2 cellular contexts compared by ENCODE assay signal in the genomic region with DNA sequence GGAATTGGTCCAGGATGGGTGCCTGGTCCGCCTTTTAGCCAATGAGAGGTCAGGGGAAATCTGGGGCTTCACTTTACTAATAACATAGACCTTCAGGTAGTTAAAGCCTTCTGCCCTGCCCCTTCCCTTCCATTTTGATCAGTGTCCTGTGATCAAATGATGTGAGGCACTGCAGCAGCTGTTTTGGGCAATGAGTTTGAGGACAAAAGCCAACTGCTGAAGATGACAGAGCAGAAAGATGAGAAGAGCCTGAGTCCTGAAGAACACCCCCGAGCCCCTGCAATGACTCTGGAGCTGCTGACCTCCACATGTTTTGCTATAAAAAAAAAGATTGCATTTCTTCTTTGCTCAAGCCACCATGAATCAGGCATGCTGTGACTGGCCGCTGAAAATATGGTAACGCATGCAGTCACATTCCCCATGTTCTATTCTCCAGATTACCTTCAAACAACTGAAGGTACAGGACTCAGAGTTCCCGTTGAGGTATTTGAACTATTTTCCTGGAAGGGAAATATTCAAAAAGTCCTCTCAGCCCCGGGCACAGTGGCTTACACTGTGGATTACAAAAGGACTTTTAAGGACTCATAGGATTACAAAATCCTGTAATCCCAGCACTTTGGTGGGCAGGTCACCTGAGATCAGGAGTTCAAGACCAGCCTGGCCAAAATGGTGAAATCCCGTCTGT.
TF ChIP-seq lines count a peak whose summit lies in the region.

No MANE protein-coding gene starts in this region.

TF ChIP-seq in A549, 52 proteins besides CTCF, POLR2A, EP300 and RAD21:
- TF ChIP-seq, protein P1, sequence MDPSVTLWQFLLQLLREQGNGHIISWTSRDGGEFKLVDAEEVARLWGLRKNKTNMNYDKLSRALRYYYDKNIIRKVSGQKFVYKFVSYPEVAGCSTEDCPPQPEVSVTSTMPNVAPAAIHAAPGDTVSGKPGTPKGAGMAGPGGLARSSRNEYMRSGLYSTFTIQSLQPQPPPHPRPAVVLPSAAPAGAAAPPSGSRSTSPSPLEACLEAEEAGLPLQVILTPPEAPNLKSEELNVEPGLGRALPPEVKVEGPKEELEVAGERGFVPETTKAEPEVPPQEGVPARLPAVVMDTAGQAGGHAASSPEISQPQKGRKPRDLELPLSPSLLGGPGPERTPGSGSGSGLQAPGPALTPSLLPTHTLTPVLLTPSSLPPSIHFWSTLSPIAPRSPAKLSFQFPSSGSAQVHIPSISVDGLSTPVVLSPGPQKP (IDR thresholded peaks at IDR 0.05; ENCODE audit: low read depth, low read length) = no peak
- TF ChIP-seq SREBF2 (IDR thresholded peaks at IDR 0.05) (no peak), NFE2L2 (conservative IDR thresholded peaks at IDR 0.05; ENCODE audit: low read length) (no peak), FOSL2 (IDR thresholded peaks at IDR 0.05) (no peak), FOSL2 (CRISPR knock-in tag; IDR thresholded peaks at IDR 0.05) (no peak), NR3C1 (IDR thresholded peaks at IDR 0.05) (no peak), RARB (CRISPR knock-in tag; IDR thresholded peaks at IDR 0.05) (no peak), CBX2 (IDR thresholded peaks at IDR 0.05; ENCODE audit: borderline replicate concordance, low read depth) (no peak), JUN (IDR thresholded peaks at IDR 0.05) (no peak), CHD2 (IDR thresholded peaks at IDR 0.05; ENCODE audit: low read length, partially characterized antibody) (no peak), RCOR1 (IDR thresholded peaks at IDR 0.05; ENCODE audit: low read depth, low read length) (no peak), MAZ (IDR thresholded peaks at IDR 0.05; ENCODE audit: borderline replicate concordance, low read depth, low read length) (no peak), PHF8 (IDR thresholded peaks at IDR 0.05; ENCODE audit: borderline replicate concordance, low read depth) (no peak), HDAC2 (IDR thresholded peaks at IDR 0.05) (no peak), CHD4 (IDR thresholded peaks at IDR 0.05; ENCODE audit: borderline replicate concordance) (no peak), MAFK (IDR thresholded peaks at IDR 0.05; ENCODE audit: partially characterized antibody) (no peak)
- TF ChIP-seq, protein P2, sequence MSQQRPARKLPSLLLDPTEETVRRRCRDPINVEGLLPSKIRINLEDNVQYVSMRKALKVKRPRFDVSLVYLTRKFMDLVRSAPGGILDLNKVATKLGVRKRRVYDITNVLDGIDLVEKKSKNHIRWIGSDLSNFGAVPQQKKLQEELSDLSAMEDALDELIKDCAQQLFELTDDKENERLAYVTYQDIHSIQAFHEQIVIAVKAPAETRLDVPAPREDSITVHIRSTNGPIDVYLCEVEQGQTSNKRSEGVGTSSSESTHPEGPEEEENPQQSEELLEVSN (IDR thresholded peaks at IDR 0.05; ENCODE audit: borderline replicate concordance, low read depth) = no peak
- TF ChIP-seq, protein P3, sequence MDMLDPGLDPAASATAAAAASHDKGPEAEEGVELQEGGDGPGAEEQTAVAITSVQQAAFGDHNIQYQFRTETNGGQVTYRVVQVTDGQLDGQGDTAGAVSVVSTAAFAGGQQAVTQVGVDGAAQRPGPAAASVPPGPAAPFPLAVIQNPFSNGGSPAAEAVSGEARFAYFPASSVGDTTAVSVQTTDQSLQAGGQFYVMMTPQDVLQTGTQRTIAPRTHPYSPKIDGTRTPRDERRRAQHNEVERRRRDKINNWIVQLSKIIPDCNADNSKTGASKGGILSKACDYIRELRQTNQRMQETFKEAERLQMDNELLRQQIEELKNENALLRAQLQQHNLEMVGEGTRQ (IDR thresholded peaks at IDR 0.05) = no peak
- TF ChIP-seq, protein P4, sequence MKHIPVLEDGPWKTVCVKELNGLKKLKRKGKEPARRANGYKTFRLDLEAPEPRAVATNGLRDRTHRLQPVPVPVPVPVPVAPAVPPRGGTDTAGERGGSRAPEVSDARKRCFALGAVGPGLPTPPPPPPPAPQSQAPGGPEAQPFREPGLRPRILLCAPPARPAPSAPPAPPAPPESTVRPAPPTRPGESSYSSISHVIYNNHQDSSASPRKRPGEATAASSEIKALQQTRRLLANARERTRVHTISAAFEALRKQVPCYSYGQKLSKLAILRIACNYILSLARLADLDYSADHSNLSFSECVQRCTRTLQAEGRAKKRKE (CRISPR knock-in tag; IDR thresholded peaks at IDR 0.05; ENCODE audit: low read depth) = no peak

TF ChIP-seq in H1, 55 proteins besides CTCF, POLR2A, EP300 and RAD21:
- TF ChIP-seq CHD2 (IDR thresholded peaks at IDR 0.05; ENCODE audit: low read length) = no peak
- TF ChIP-seq RXRA (IDR thresholded peaks at IDR 0.05; ENCODE audit: insufficient read depth, low read depth, low read length) = no peak
- TF ChIP-seq ZNF274 (IDR thresholded peaks at IDR 0.05; ENCODE audit: borderline replicate concordance, extremely low read depth, low read length) = no peak
- no peak for TF ChIP-seq MAFK (IDR thresholded peaks at IDR 0.05; ENCODE audit: low read depth, low read length)
- TF ChIP-seq, protein P5, sequence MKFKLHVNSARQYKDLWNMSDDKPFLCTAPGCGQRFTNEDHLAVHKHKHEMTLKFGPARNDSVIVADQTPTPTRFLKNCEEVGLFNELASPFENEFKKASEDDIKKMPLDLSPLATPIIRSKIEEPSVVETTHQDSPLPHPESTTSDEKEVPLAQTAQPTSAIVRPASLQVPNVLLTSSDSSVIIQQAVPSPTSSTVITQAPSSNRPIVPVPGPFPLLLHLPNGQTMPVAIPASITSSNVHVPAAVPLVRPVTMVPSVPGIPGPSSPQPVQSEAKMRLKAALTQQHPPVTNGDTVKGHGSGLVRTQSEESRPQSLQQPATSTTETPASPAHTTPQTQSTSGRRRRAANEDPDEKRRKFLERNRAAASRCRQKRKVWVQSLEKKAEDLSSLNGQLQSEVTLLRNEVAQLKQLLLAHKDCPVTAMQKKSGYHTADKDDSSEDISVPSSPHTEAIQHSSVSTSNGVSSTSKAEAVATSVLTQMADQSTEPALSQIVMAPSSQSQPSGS (IDR thresholded peaks at IDR 0.05; ENCODE audit: low read length) = no peak
- TF ChIP-seq SP1 (IDR thresholded peaks at IDR 0.05; ENCODE audit: low read depth, low read length) = no peak
- no peak for TF ChIP-seq NRF1 (IDR thresholded peaks at IDR 0.05; ENCODE audit: low read depth, low read length)
- TF ChIP-seq PHF8 (conservative IDR thresholded peaks at IDR 0.05; ENCODE audit: low read depth, low read length) = no peak
- no peak for TF ChIP-seq ASH2L (IDR thresholded peaks at IDR 0.05; ENCODE audit: low read length)
- no peak for TF ChIP-seq CBX8 (IDR thresholded peaks at IDR 0.05; ENCODE audit: borderline replicate concordance, low read depth, low read length)
- no peak for TF ChIP-seq SRF (IDR thresholded peaks at IDR 0.05; ENCODE audit: low read depth, low read length)
- TF ChIP-seq TEAD4 (IDR thresholded peaks at IDR 0.05; ENCODE audit: low read depth, low read length) = no peak
- TF ChIP-seq, protein P6, sequence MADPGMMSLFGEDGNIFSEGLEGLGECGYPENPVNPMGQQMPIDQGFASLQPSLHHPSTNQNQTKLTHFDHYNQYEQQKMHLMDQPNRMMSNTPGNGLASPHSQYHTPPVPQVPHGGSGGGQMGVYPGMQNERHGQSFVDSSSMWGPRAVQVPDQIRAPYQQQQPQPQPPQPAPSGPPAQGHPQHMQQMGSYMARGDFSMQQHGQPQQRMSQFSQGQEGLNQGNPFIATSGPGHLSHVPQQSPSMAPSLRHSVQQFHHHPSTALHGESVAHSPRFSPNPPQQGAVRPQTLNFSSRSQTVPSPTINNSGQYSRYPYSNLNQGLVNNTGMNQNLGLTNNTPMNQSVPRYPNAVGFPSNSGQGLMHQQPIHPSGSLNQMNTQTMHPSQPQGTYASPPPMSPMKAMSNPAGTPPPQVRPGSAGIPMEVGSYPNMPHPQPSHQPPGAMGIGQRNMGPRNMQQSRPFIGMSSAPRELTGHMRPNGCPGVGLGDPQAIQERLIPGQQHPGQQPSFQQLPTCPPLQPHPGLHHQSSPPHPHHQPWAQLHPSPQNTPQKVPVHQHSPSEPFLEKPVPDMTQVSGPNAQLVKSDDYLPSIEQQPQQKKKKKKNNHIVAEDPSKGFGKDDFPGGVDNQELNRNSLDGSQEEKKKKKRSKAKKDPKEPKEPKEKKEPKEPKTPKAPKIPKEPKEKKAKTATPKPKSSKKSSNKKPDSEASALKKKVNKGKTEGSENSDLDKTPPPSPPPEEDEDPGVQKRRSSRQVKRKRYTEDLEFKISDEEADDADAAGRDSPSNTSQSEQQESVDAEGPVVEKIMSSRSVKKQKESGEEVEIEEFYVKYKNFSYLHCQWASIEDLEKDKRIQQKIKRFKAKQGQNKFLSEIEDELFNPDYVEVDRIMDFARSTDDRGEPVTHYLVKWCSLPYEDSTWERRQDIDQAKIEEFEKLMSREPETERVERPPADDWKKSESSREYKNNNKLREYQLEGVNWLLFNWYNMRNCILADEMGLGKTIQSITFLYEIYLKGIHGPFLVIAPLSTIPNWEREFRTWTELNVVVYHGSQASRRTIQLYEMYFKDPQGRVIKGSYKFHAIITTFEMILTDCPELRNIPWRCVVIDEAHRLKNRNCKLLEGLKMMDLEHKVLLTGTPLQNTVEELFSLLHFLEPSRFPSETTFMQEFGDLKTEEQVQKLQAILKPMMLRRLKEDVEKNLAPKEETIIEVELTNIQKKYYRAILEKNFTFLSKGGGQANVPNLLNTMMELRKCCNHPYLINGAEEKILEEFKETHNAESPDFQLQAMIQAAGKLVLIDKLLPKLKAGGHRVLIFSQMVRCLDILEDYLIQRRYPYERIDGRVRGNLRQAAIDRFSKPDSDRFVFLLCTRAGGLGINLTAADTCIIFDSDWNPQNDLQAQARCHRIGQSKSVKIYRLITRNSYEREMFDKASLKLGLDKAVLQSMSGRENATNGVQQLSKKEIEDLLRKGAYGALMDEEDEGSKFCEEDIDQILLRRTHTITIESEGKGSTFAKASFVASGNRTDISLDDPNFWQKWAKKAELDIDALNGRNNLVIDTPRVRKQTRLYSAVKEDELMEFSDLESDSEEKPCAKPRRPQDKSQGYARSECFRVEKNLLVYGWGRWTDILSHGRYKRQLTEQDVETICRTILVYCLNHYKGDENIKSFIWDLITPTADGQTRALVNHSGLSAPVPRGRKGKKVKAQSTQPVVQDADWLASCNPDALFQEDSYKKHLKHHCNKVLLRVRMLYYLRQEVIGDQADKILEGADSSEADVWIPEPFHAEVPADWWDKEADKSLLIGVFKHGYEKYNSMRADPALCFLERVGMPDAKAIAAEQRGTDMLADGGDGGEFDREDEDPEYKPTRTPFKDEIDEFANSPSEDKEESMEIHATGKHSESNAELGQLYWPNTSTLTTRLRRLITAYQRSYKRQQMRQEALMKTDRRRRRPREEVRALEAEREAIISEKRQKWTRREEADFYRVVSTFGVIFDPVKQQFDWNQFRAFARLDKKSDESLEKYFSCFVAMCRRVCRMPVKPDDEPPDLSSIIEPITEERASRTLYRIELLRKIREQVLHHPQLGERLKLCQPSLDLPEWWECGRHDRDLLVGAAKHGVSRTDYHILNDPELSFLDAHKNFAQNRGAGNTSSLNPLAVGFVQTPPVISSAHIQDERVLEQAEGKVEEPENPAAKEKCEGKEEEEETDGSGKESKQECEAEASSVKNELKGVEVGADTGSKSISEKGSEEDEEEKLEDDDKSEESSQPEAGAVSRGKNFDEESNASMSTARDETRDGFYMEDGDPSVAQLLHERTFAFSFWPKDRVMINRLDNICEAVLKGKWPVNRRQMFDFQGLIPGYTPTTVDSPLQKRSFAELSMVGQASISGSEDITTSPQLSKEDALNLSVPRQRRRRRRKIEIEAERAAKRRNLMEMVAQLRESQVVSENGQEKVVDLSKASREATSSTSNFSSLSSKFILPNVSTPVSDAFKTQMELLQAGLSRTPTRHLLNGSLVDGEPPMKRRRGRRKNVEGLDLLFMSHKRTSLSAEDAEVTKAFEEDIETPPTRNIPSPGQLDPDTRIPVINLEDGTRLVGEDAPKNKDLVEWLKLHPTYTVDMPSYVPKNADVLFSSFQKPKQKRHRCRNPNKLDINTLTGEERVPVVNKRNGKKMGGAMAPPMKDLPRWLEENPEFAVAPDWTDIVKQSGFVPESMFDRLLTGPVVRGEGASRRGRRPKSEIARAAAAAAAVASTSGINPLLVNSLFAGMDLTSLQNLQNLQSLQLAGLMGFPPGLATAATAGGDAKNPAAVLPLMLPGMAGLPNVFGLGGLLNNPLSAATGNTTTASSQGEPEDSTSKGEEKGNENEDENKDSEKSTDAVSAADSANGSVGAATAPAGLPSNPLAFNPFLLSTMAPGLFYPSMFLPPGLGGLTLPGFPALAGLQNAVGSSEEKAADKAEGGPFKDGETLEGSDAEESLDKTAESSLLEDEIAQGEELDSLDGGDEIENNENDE (IDR thresholded peaks at IDR 0.05; ENCODE audit: insufficient replicate concordance, low read length) = no peak
- no peak for TF ChIP-seq TAF7 (optimal IDR thresholded peaks at IDR 0.05; ENCODE audit: borderline replicate concordance, low read depth, low read length)
- no peak for TF ChIP-seq POU5F1 (IDR thresholded peaks at IDR 0.05; ENCODE audit: low read depth, low read length)
- no peak for TF ChIP-seq TBP (IDR thresholded peaks at IDR 0.05; ENCODE audit: low read depth, low read length)
